Comparison of ENCODE assay signal across 8 cellular contexts in genomic region chr1:231420299-231420958, GRCh38. TPM values are rescaled to one million over a fixed set of nuclear protein-coding genes. Genes with fewer than 3 reads are reported as not detected.
DNase-seq lines count a peak whose midpoint lies in the region; ATAC-seq lines count a peak whose summit lies in the region.

No MANE protein-coding gene starts in this region.

- ATAC-seq in activated T-cell treated with anti-CD3 and anti-CD28 coated beads, Interleukin-2, amount 50 U/mL, for 72 hours (replicated peaks in 1 of 2), result no peak
- ATAC-seq in stimulated activated effector memory CD8-positive, alpha-beta T cell treated with anti-CD3 and anti-CD28 coated beads, Interleukin-12 subunit alpha, Interleukin-12 subunit beta, amount 100 ng/mL, for 72 hours, result no peak
- ATAC-seq in GM19023 (IDR thresholded peaks at IDR 0.05; ENCODE audit: unreplicated experiment), result no peak

- peaks cover 48% of the 10 kb centered on the region for H3K4me1 Mint-ChIP-seq in activated T-cell treated with anti-CD3 and anti-CD28 coated beads, Interleukin-2, amount 50 U/mL, for 72 hours (ENCODE audit: low read depth)
- peaks cover 34% of the 10 kb centered on the region for H3K4me1 Mint-ChIP-seq in stimulated activated effector memory CD8-positive, alpha-beta T cell treated with anti-CD3 and anti-CD28 coated beads, Interleukin-12 subunit alpha, Interleukin-12 subunit beta, amount 100 ng/mL, for 72 hours

- no CpG with 5 or more reads among the region's 18 CpGs for WGBS in iPS DF 6.9 (ENCODE audit: insufficient coverage, insufficient read length)

- peak; percentile 38 for DNase-seq in EH (ENCODE audit: low read depth)
- DNase-seq in activated T-cell treated with anti-CD3 and anti-CD28 coated beads, Interleukin-2, amount 50 U/mL, for 72 hours, result no peak
- no peak for DNase-seq in iPS DF 6.9 (ENCODE audit: low read depth, low spot score)
- DNase-seq in stimulated activated effector memory CD8-positive, alpha-beta T cell treated with anti-CD3 and anti-CD28 coated beads, Interleukin-12 subunit alpha, Interleukin-12 subunit beta, amount 100 ng/mL, for 72 hours (ENCODE audit: low spot score in 2 of 2), result no peak
- no peak for DNase-seq in mesenteric fat pad (ENCODE audit: low spot score)
- no peak for DNase-seq in NCI-H2227 (lab: John Stamatoyannopoulos, UW; ENCODE audit: unreplicated experiment)

- H3K27me3 ChIP-seq in iPS DF 6.9 (ENCODE audit: control insufficient read depth, insufficient read depth, low read length), result peaks cover 26% of the 10 kb centered on the region

- H3K9me3 ChIP-seq in KOPT-K1 (ENCODE audit: insufficient read depth, low read length, poor library complexity, severe bottlenecking) (no peaks in the 10 kb centered on the region), iPS DF 6.9 (ENCODE audit: control insufficient read depth, insufficient read depth, low read length) (no peaks in the 10 kb centered on the region)

- H3K36me3 ChIP-seq in KOPT-K1 (ENCODE audit: insufficient read depth, low read length) (peaks cover 7% of the 10 kb centered on the region; the same call in 1 of the 2 replicates), iPS DF 6.9 (ENCODE audit: control insufficient read depth, insufficient read depth, low read length) (no peaks in the 10 kb centered on the region)

- H3K36me3 Mint-ChIP-seq in activated T-cell treated with anti-CD3 and anti-CD28 coated beads, Interleukin-2, amount 50 U/mL, for 72 hours (ENCODE audit: insufficient read depth in 2 of 2), result peaks cover 5 to 6% of the 10 kb centered on the region in 2 donors
- H3K36me3 Mint-ChIP-seq in stimulated activated effector memory CD8-positive, alpha-beta T cell treated with anti-CD3 and anti-CD28 coated beads, Interleukin-12 subunit alpha, Interleukin-12 subunit beta, amount 100 ng/mL, for 72 hours, result peaks cover 50% of the 10 kb centered on the region

- peak overlapping the region; percentile 87 to 95 for H3K4me3 Mint-ChIP-seq in activated T-cell treated with anti-CD3 and anti-CD28 coated beads, Interleukin-2, amount 50 U/mL, for 72 hours
- H3K4me3 Mint-ChIP-seq in stimulated activated effector memory CD8-positive, alpha-beta T cell treated with anti-CD3 and anti-CD28 coated beads, Interleukin-12 subunit alpha, Interleukin-12 subunit beta, amount 100 ng/mL, for 72 hours, result peak overlapping the region; percentile 82

- H3K4me3 ChIP-seq in iPS DF 6.9 (ENCODE audit: low read length), result peak overlapping the region; percentile 86; the same call in 1 of the 2 replicates

- peaks cover 5% of the 10 kb centered on the region for H3K27me3 Mint-ChIP-seq in activated T-cell treated with anti-CD3 and anti-CD28 coated beads, Interleukin-2, amount 50 U/mL, for 72 hours (ENCODE audit: low read depth)

- H3K27ac Mint-ChIP-seq in activated T-cell treated with anti-CD3 and anti-CD28 coated beads, Interleukin-2, amount 50 U/mL, for 72 hours, result peak overlapping the region; percentile 15
- peak overlapping the region; percentile 5 for H3K27ac Mint-ChIP-seq in stimulated activated effector memory CD8-positive, alpha-beta T cell treated with anti-CD3 and anti-CD28 coated beads, Interleukin-12 subunit alpha, Interleukin-12 subunit beta, amount 100 ng/mL, for 72 hours

- H3K27ac ChIP-seq in KOPT-K1 (ENCODE audit: low read depth, low read length, poor library complexity, severe bottlenecking), result peak overlapping the region; percentile 56
- no peak overlapping the region for H3K27ac ChIP-seq in iPS DF 6.9 (ENCODE audit: low read length)

- H3K9me3 Mint-ChIP-seq in activated T-cell treated with anti-CD3 and anti-CD28 coated beads, Interleukin-2, amount 50 U/mL, for 72 hours, result no peaks in the 10 kb centered on the region
- no peaks in the 10 kb centered on the region for H3K9me3 Mint-ChIP-seq in stimulated activated effector memory CD8-positive, alpha-beta T cell treated with anti-CD3 and anti-CD28 coated beads, Interleukin-12 subunit alpha, Interleukin-12 subunit beta, amount 100 ng/mL, for 72 hours

- peaks cover 2% of the 10 kb centered on the region; the same call in 1 of the 2 replicates for H3K4me1 ChIP-seq in iPS DF 6.9 (ENCODE audit: control insufficient read depth, insufficient read depth, low read length)

RNA-seq across cellular contexts. Expression of gene EGLN1, which starts 1.7 kb away (rescaled TPM):
- 10 to 100 TPM; 13.8 to 18.5 TPM for total RNA-seq in activated T-cell treated with anti-CD3 and anti-CD28 coated beads, Interleukin-2, amount 50 U/mL, for 72 hours
- 32.3 TPM for total RNA-seq in mesenteric fat pad
